ENCODE assay signal across 8 cellular contexts in the genomic region with DNA sequence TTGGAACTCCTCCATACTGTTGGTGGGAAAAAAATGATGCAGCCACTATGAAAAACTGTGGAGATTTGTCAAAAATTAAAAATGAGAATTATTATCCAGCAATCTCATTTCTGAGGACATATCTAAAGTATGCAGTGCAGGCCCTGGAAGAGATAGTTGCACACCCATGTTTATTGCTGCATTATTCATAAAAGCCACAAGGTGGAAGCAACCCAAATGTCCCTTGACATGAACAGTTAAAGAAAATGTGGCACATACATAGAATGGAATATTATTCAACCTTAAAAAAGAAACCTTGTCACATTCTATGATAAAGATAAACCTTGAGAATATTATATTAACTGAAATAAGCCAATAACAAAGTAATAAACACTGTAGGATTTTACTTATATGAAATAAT.
DNase-seq lines count a peak whose midpoint lies in the region; ATAC-seq, FAIRE-seq and TF ChIP-seq lines count a peak whose summit lies in the region.

No MANE protein-coding gene starts in this region.

- FAIRE-seq in astrocyte (lab: Jason Lieb, UNC), result no peak

- H3K4me1 ChIP-seq in astrocyte (ENCODE audit: insufficient read depth, low read length), result no peaks in the 10 kb centered on the region
- no peaks in the 10 kb centered on the region for H3K4me1 ChIP-seq in smooth muscle cell (ENCODE audit: low read depth)
- no peaks in the 10 kb centered on the region for H3K4me1 ChIP-seq in CD8-positive, alpha-beta memory T cell (ENCODE audit: insufficient read depth, low read length)

- H3K27ac Mint-ChIP-seq in astrocyte (ENCODE audit: unreplicated experiment), result no peak overlapping the region
- H3K27ac Mint-ChIP-seq in CD8-positive, alpha-beta memory T cell, result no peak overlapping the region

- no peak overlapping the region for H3K4me2 ChIP-seq in astrocyte (ENCODE audit: low read length)
- no peak overlapping the region for H3K4me2 ChIP-seq in smooth muscle cell

- no peaks in the 10 kb centered on the region for H3K27me3 Mint-ChIP-seq in astrocyte (ENCODE audit: low read depth, unreplicated experiment)
- peaks cover 2 to 8% of the 10 kb centered on the region in 2 donors for H3K27me3 Mint-ChIP-seq in CD8-positive, alpha-beta memory T cell

- no peaks in the 10 kb centered on the region for H3F3A ChIP-seq in smooth muscle cell (ENCODE audit: low read depth)

- TF ChIP-seq CTCF in astrocyte (IDR thresholded peaks at IDR 0.05; ENCODE audit: insufficient read depth, low read depth, low read length), result peak; percentile 34
- TF ChIP-seq CTCF in smooth muscle cell (IDR thresholded peaks at IDR 0.05; ENCODE audit: borderline replicate concordance, insufficient read depth, poor library complexity, severe bottlenecking), result peak; percentile 27

- ATAC-seq in HG03354 (IDR thresholded peaks at IDR 0.05; ENCODE audit: poor library complexity, severe bottlenecking, unreplicated experiment), result peak; percentile 82

- no peak overlapping the region for H3K4me3 Mint-ChIP-seq in astrocyte (ENCODE audit: unreplicated experiment)
- no peak overlapping the region for H3K4me3 Mint-ChIP-seq in CD8-positive, alpha-beta memory T cell

- H3K4me3 ChIP-seq in astrocyte (ENCODE audit: insufficient read depth, low read depth, low read length) (no peak overlapping the region), smooth muscle cell (no peak overlapping the region)
- no peak overlapping the region for H3K4me3 ChIP-seq in CD8-positive, alpha-beta memory T cell (ENCODE audit: low read length)

- H4K20me1 ChIP-seq in astrocyte (ENCODE audit: insufficient read depth, low read length), result no peaks in the 10 kb centered on the region
- H4K20me1 ChIP-seq in smooth muscle cell (ENCODE audit: low read depth), result no peaks in the 10 kb centered on the region

- no peaks in the 10 kb centered on the region for H3K9me3 ChIP-seq in astrocyte (ENCODE audit: insufficient read depth, low read depth, low read length)
- H3K9me3 ChIP-seq in smooth muscle cell (replicated peaks; ENCODE audit: low read depth), result no peaks in the 10 kb centered on the region
- H3K9me3 ChIP-seq in CD8-positive, alpha-beta memory T cell (ENCODE audit: low read length), result no peaks in the 10 kb centered on the region

- H3K9me3 Mint-ChIP-seq in astrocyte (ENCODE audit: unreplicated experiment), result no peaks in the 10 kb centered on the region
- no peaks in the 10 kb centered on the region for H3K9me3 Mint-ChIP-seq in CD8-positive, alpha-beta memory T cell

- no peak overlapping the region for H3K27ac ChIP-seq in astrocyte (ENCODE audit: low read depth, low read length)
- H3K27ac ChIP-seq in smooth muscle cell (ENCODE audit: low read depth), result no peak overlapping the region
- H3K27ac ChIP-seq in CD8-positive, alpha-beta memory T cell (ENCODE audit: low read depth, low read length), result no peak overlapping the region

- POLR2A ChIA-PET in CD8-positive, alpha-beta memory T cell (lab: Charles Lee), result no interaction called here

- H3K27me3 ChIP-seq in astrocyte (ENCODE audit: insufficient read depth, low read length), result no peaks in the 10 kb centered on the region
- H3K27me3 ChIP-seq in smooth muscle cell (ENCODE audit: low read depth), result no peaks in the 10 kb centered on the region
- H3K27me3 ChIP-seq in CD8-positive, alpha-beta memory T cell (ENCODE audit: insufficient read depth, low read length, poor library complexity, severe bottlenecking), result no peaks in the 10 kb centered on the region

- H3K9ac ChIP-seq in astrocyte (ENCODE audit: low read length) (no peak overlapping the region), smooth muscle cell (ENCODE audit: low read depth) (no peak overlapping the region)

- in situ Hi-C loops in G401 (cut with HindIII; ENCODE audit: low sequenced_read_pairs), result no loop called here

- H3K4me1 Mint-ChIP-seq in astrocyte (ENCODE audit: low read depth, unreplicated experiment), result no peaks in the 10 kb centered on the region
- no peaks in the 10 kb centered on the region for H3K4me1 Mint-ChIP-seq in CD8-positive, alpha-beta memory T cell

- H3K36me3 Mint-ChIP-seq in astrocyte (ENCODE audit: low read depth, unreplicated experiment), result no peaks in the 10 kb centered on the region
- H3K36me3 Mint-ChIP-seq in CD8-positive, alpha-beta memory T cell, result no peaks in the 10 kb centered on the region

- peak; percentile 24 for DNase-seq in SIG-M5 treated with dmso at 0.1 percent for 504 hours (lab: John Stamatoyannopoulos, UW; ENCODE audit: unreplicated experiment)
- DNase-seq in SIG-M5 (lab: John Stamatoyannopoulos, UW), result no peak
- no peak for DNase-seq in astrocyte (ENCODE audit: low read depth)
- no peak for DNase-seq in smooth muscle cell (lab: John Stamatoyannopoulos, UW; ENCODE audit: unreplicated experiment)
- DNase-seq in CD8-positive, alpha-beta memory T cell, result no peak
- DNase-seq in GM19238 (ENCODE audit: insufficient read length, low spot score), result no peak
- DNase-seq in G401 (ENCODE audit: low spot score), result no peak

- H3K79me2 ChIP-seq in astrocyte (ENCODE audit: insufficient read depth, low read length), result no peaks in the 10 kb centered on the region
- no peaks in the 10 kb centered on the region for H3K79me2 ChIP-seq in smooth muscle cell (ENCODE audit: low read depth)

- H3K36me3 ChIP-seq in astrocyte (ENCODE audit: insufficient read depth, low read length) (no peaks in the 10 kb centered on the region), smooth muscle cell (ENCODE audit: low read depth) (no peaks in the 10 kb centered on the region)
- no peaks in the 10 kb centered on the region for H3K36me3 ChIP-seq in CD8-positive, alpha-beta memory T cell (ENCODE audit: insufficient read depth, low read length)

- CTCF ChIA-PET in CD8-positive, alpha-beta memory T cell (lab: Charles Lee), result no interaction called here

- H2AFZ ChIP-seq in astrocyte (ENCODE audit: low read depth, low read length), result no peak overlapping the region
- no peak overlapping the region for H2AFZ ChIP-seq in smooth muscle cell (ENCODE audit: low read depth)
